In the genomic region with DNA sequence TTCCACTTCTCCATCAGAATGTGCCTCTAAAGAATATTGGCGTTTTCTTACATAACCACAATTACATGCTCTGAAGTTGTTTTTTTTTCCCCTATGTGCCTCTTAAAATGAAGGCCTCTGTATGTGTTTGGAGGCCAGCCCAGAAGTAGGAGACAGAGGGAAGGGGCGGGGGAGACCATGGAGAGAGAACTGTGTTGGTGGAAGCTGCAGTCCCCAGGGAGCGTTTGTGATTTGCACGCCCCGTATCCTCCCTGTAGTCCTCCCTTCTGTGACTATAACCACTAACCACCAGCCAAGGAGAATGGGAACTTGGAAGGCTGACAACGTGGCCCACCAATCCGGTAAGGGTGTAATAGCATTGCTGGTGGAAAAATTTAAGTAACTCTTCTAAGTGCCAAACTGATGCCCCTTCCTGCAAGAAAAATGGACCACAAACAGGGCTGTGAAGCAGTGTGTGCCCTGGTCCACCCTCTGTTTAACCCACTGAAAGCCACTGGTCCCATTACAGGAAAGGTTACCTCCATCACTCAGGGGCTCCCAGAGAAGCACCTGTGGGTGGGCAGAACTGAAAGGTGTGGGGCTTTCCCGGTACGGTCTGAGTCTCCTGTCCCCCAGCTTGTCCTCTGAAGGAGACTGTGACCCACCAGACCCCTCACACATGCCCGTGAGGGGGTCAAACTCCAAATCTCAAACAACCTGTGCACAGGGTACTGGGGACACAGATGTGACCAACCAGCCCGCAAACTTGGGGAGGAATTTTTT, we compare ENCODE assay signal across 8 cellular contexts. TPM values are rescaled to one million over a fixed set of nuclear protein-coding genes. Genes with fewer than 3 reads are reported as not detected.
DNase-seq lines count a peak whose midpoint lies in the region; ATAC-seq and TF ChIP-seq lines count a peak whose summit lies in the region.

No MANE protein-coding gene starts in this region.

- peaks cover 92% of the 10 kb centered on the region for H3K4me1 Mint-ChIP-seq in activated B cell treated with CpG ODN at 0.5 μM for 24 hours

- H3K36me3 Mint-ChIP-seq in activated B cell treated with CpG ODN at 0.5 μM for 24 hours (ENCODE audit: low read depth) = peaks cover 45% of the 10 kb centered on the region

- DNase-seq in DMS79 treated with DMSO at 0.1 percent for 48 hours (lab: John Stamatoyannopoulos, UW) (peak; percentile 99), MV-4-11 (lab: John Stamatoyannopoulos, UW) (peak; percentile 56), activated B cell treated with CpG ODN at 0.5 μM for 24 hours (no peak), medulla oblongata (ENCODE audit: extremely low spot score) (peak; percentile 72), SW 1271 (lab: John Stamatoyannopoulos, UW) (no peak), glomerular visceral epithelial cell (ENCODE audit: extremely low spot score) (no peak)
- no peak for DNase-seq in stimulated activated CD4-positive, alpha-beta T cell treated with anti-CD3 and anti-CD28 coated beads, Interleukin-4, amount 100 ng/mL, for 1 hour

- CTCF ChIA-PET in activated B cell treated with CpG ODN at 0.5 μM for 24 hours (lab: Charles Lee) = no interaction called here

- H3K27ac Mint-ChIP-seq in activated B cell treated with CpG ODN at 0.5 μM for 24 hours = peak overlapping the region; percentile 63

- intact Hi-C loops in activated B cell treated with CpG ODN at 0.5 μM for 24 hours (cut with micrococcal nuclease) = loop anchor here (1.0 kb wide), 1 partner anchor 17 kb away; no protein-coding TSS in a partner anchor

- no peak for TF ChIP-seq CTCF in activated B cell treated with CpG ODN at 0.5 μM for 24 hours (IDR thresholded peaks at IDR 0.05)

- POLR2A ChIA-PET in activated B cell treated with CpG ODN at 0.5 μM for 24 hours (lab: Charles Lee) = interaction anchor here (0.8 kb wide), 1 partner anchor 10 kb away, joined by 5 read pairs; no protein-coding TSS in a partner anchor

- no peaks in the 10 kb centered on the region for H3K27me3 Mint-ChIP-seq in activated B cell treated with CpG ODN at 0.5 μM for 24 hours

- H3K4me3 Mint-ChIP-seq in activated B cell treated with CpG ODN at 0.5 μM for 24 hours = peak overlapping the region; percentile 0

- H3K9me3 Mint-ChIP-seq in activated B cell treated with CpG ODN at 0.5 μM for 24 hours = no peaks in the 10 kb centered on the region

- ATAC-seq in activated B cell treated with CpG ODN at 0.5 μM for 24 hours (ENCODE audit: low read depth) (peak; percentile 34), GM19452 (IDR thresholded peaks at IDR 0.05; ENCODE audit: unreplicated experiment) (no peak)

RNA-seq across cellular contexts. Expression of a gene that starts 36.8 kb away (rescaled TPM):
- total RNA-seq in activated B cell treated with CpG ODN at 0.5 μM for 24 hours = 153 and 164 TPM in 2 replicates

Comparison
In these comparisons a context has a peak if more than half of its experiments do, and no peak if none do; other contexts are left out.
1. DNase-seq: peak in DMS79 treated with DMSO at 0.1 percent for 48 hours (single experiment), MV-4-11 (single experiment) and medulla oblongata (single experiment); none in activated B cell treated with CpG ODN at 0.5 μM for 24 hours (single experiment), stimulated activated CD4-positive, alpha-beta T cell treated with anti-CD3 and anti-CD28 coated beads, Interleukin-4, amount 100 ng/mL, for 1 hour (single experiment), SW 1271 (0 of 2) and glomerular visceral epithelial cell (single experiment).